11 cellular contexts compared by ENCODE assay signal in the genomic region with DNA sequence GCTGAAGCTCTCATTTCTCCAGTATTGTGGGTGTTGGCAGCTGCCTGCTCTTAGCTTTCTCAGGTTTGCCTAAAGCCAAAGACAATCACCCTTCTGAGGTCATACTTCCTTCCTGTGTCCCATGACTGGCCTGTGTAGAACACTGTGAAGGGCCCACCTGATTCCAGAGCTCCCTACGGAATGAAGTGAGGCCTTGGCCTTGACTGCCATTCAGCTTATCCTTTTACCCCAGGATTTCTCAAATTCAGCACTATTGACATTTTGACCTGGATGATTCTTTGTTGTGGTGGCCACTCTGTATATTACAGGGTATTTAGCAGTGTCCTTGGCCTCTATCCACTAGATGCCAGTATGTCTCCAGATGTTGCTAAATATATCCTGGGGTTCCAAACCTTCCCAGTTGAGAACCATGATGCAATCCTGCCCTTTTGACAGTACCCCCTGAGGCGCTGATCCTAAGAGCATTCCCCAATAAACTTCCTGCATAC.
A peak's percentile ranks its signal among the peaks of the same experiment; 100 is the strongest.
DNase-seq lines count a peak whose midpoint lies in the region; ATAC-seq and TF ChIP-seq lines count a peak whose summit lies in the region.
"Had no signal": no experiment of that assay in that cellular context is flagged by ENCODE, and none has a peak within 500 bp of the region (broad histone marks: within the 10 kb centered on the region; RNA-seq: fewer than 3 reads in every experiment).

No MANE protein-coding gene starts in this region.

- H3K27ac Mint-ChIP-seq in HFFc6 = peak overlapping the region; percentile 70
- H3K27ac Mint-ChIP-seq: activated CD8-positive, alpha-beta T cell treated with anti-CD3 and anti-CD28 coated beads for 36 hours had no signal

- H3K4me3 Mint-ChIP-seq in HFFc6 = no peak overlapping the region
- H3K4me3 Mint-ChIP-seq: activated CD8-positive, alpha-beta T cell treated with anti-CD3 and anti-CD28 coated beads for 36 hours had no signal

- H3K4me1 ChIP-seq in A673 (ENCODE audit: insufficient read depth, low read length, poor library complexity, severe bottlenecking) (no peaks in the 10 kb centered on the region), adipocyte (ENCODE audit: control insufficient read depth, insufficient read depth, low read length) (peaks cover 15% of the 10 kb centered on the region)

- no peak overlapping the region for H3K4me3 ChIP-seq in A673 (ENCODE audit: low read depth, low read length, poor library complexity, severe bottlenecking)
- no peak overlapping the region for H3K4me3 ChIP-seq in adipocyte (ENCODE audit: low read length)

- no peak for ATAC-seq in HG03354 (IDR thresholded peaks at IDR 0.05; ENCODE audit: poor library complexity, severe bottlenecking, unreplicated experiment)
- ATAC-seq: activated CD8-positive, alpha-beta T cell treated with anti-CD3 and anti-CD28 coated beads for 36 hours had no signal

- no TSS peak for BruUV-seq in A673 (replicated peaks; lab: Mats Ljungman, UMichigan)

- CTCF ChIA-PET in A673 (lab: Charles Lee) = no interaction called here

- no peak overlapping the region for H3K9ac ChIP-seq in adipocyte (ENCODE audit: low read length)

- peak; percentile 57 for DNase-seq in A673 (ENCODE audit: low spot score)
- peak; percentile 53 for DNase-seq in HFFc6
- DNase-seq in adipocyte (ENCODE audit: low read depth) = peak; percentile 61
- DNase-seq in iPS-NIHi11 (ENCODE audit: low spot score) = peak; percentile 23
- DNase-seq in NK-92 treated with Interleukin-12 subunit alpha and Interleukin-12 subunit beta, amount 100 ng/mL, for 24 hours (lab: John Stamatoyannopoulos, UW) = no peak
- no peak for DNase-seq in NCI-H1436 treated with DMSO at 0.1 percent for 48 hours (lab: John Stamatoyannopoulos, UW)
- no peak for DNase-seq in NOMO-1 treated with dmso at 0.1 percent for 144 hours (lab: John Stamatoyannopoulos, UW; ENCODE audit: unreplicated experiment)
- DNase-seq: activated CD8-positive, alpha-beta T cell treated with anti-CD3 and anti-CD28 coated beads for 36 hours; GDM1; NCI-H1436 had no signal

- TF ChIP-seq CTCF in A673 (conservative IDR thresholded peaks at IDR 0.05; ENCODE audit: low read depth, low read length) = peak; percentile 36; the same call in 1 of the 2 replicates
- peak; percentile 71 for TF ChIP-seq CTCF in HFFc6 (IDR thresholded peaks at IDR 0.05)

- no peaks in the 10 kb centered on the region for H3K9me3 ChIP-seq in A673 (ENCODE audit: low read depth, low read length, poor library complexity, severe bottlenecking)
- H3K9me3 ChIP-seq in adipocyte (ENCODE audit: control insufficient read depth, low read length) = no peaks in the 10 kb centered on the region

- peaks cover 9% of the 10 kb centered on the region for H3K36me3 Mint-ChIP-seq in HFFc6 (ENCODE audit: low read depth)

- intact Hi-C loops in A673 (cut with micrococcal nuclease; ENCODE audit: unreplicated experiment) = loop anchor here (5.0 to 10.0 kb wide), 2 partner anchors 409 to 831 kb away; a partner anchor contains a TSS

- H3K4me1 Mint-ChIP-seq in HFFc6 (ENCODE audit: low read depth) = peaks cover 23% of the 10 kb centered on the region

- POLR2A ChIA-PET in A673 (lab: Charles Lee; ENCODE audit: low non-redundant PET) = no interaction called here

- H3K27ac ChIP-seq in A673 (ENCODE audit: low read depth, low read length, poor library complexity, severe bottlenecking) = no peak overlapping the region

- H3K9me3 Mint-ChIP-seq in HFFc6 = peaks cover 4% of the 10 kb centered on the region; the same call in 1 of the 2 replicates

- H3K36me3 ChIP-seq in A673 (ENCODE audit: insufficient read depth, low read length, poor library complexity, severe bottlenecking) = no peaks in the 10 kb centered on the region
- no peaks in the 10 kb centered on the region for H3K36me3 ChIP-seq in adipocyte (ENCODE audit: control insufficient read depth, insufficient read depth, low read length, severe bottlenecking)

- no peaks in the 10 kb centered on the region for H3K27me3 ChIP-seq in A673 (replicated peaks; ENCODE audit: insufficient read depth, low read depth, low read length, poor library complexity)
- H3K27me3 ChIP-seq in adipocyte (replicated peaks; ENCODE audit: control insufficient read depth, insufficient read depth, low read length) = no peaks in the 10 kb centered on the region

- no peaks in the 10 kb centered on the region; the same call in 1 of the 2 replicates for H3K27me3 Mint-ChIP-seq in HFFc6 (ENCODE audit: insufficient read depth)

Comparison
In these comparisons a context has a peak if more than half of its experiments do, and no peak if none do; other contexts are left out.
1. DNase-seq: peak in A673 (single experiment), HFFc6 (single experiment), adipocyte (single experiment) and iPS-NIHi11 (single experiment); none in NK-92 treated with Interleukin-12 subunit alpha and Interleukin-12 subunit beta, amount 100 ng/mL, for 24 hours (single experiment), NCI-H1436 treated with DMSO at 0.1 percent for 48 hours (single experiment) and NOMO-1 treated with dmso at 0.1 percent for 144 hours (single experiment).